1 cellular context compared by ENCODE assay signal in genomic region chr12:6627598-6627997, GRCh38.
TF ChIP-seq lines count a peak whose summit lies in the region.

No MANE protein-coding gene starts in this region.

TF ChIP-seq in GM23338, 12 proteins besides CTCF, POLR2A, EP300 and RAD21 (continued from another document):
- TF ChIP-seq, protein P1, sequence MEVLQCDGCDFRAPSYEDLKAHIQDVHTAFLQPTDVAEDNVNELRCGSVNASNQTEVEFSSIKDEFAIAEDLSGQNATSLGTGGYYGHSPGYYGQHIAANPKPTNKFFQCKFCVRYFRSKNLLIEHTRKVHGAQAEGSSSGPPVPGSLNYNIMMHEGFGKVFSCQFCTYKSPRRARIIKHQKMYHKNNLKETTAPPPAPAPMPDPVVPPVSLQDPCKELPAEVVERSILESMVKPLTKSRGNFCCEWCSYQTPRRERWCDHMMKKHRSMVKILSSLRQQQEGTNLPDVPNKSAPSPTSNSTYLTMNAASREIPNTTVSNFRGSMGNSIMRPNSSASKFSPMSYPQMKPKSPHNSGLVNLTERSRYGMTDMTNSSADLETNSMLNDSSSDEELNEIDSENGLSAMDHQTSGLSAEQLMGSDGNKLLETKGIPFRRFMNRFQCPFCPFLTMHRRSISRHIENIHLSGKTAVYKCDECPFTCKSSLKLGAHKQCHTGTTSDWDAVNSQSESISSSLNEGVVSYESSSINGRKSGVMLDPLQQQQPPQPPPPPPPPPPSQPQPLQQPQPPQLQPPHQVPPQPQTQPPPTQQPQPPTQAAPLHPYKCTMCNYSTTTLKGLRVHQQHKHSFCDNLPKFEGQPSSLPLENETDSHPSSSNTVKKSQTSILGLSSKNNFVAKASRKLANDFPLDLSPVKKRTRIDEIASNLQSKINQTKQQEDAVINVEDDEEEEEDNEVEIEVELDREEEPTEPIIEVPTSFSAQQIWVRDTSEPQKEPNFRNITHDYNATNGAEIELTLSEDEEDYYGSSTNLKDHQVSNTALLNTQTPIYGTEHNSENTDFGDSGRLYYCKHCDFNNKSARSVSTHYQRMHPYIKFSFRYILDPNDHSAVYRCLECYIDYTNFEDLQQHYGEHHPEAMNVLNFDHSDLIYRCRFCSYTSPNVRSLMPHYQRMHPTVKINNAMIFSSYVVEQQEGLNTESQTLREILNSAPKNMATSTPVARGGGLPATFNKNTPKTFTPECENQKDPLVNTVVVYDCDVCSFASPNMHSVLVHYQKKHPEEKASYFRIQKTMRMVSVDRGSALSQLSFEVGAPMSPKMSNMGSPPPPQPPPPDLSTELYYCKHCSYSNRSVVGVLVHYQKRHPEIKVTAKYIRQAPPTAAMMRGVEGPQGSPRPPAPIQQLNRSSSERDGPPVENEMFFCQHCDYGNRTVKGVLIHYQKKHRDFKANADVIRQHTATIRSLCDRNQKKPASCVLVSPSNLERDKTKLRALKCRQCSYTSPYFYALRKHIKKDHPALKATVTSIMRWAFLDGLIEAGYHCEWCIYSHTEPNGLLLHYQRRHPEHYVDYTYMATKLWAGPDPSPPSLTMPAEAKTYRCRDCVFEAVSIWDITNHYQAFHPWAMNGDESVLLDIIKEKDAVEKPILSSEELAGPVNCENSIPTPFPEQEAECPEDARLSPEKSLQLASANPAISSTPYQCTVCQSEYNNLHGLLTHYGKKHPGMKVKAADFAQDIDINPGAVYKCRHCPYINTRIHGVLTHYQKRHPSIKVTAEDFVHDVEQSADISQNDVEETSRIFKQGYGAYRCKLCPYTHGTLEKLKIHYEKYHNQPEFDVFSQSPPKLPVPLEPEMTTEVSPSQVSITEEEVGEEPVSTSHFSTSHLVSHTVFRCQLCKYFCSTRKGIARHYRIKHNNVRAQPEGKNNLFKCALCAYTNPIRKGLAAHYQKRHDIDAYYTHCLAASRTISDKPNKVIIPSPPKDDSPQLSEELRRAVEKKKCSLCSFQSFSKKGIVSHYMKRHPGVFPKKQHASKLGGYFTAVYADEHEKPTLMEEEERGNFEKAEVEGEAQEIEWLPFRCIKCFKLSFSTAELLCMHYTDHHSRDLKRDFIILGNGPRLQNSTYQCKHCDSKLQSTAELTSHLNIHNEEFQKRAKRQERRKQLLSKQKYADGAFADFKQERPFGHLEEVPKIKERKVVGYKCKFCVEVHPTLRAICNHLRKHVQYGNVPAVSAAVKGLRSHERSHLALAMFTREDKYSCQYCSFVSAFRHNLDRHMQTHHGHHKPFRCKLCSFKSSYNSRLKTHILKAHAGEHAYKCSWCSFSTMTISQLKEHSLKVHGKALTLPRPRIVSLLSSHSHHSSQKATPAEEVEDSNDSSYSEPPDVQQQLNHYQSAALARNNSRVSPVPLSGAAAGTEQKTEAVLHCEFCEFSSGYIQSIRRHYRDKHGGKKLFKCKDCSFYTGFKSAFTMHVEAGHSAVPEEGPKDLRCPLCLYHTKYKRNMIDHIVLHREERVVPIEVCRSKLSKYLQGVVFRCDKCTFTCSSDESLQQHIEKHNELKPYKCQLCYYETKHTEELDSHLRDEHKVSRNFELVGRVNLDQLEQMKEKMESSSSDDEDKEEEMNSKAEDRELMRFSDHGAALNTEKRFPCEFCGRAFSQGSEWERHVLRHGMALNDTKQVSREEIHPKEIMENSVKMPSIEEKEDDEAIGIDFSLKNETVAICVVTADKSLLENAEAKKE (CRISPR knock-in tag; IDR thresholded peaks at IDR 0.05): no peak
- TF ChIP-seq CREB1 (CRISPR knock-in tag; IDR thresholded peaks at IDR 0.05; ENCODE audit: low read depth): no peak
- no peak for TF ChIP-seq STAT1 (IDR thresholded peaks at IDR 0.05; ENCODE audit: unreplicated experiment)
- TF ChIP-seq NANOG (IDR thresholded peaks at IDR 0.05; ENCODE audit: borderline replicate concordance): no peak
- TF ChIP-seq EZH2 (IDR thresholded peaks at IDR 0.05; ENCODE audit: low read depth, unreplicated experiment): no peak
- TF ChIP-seq, protein P2, sequence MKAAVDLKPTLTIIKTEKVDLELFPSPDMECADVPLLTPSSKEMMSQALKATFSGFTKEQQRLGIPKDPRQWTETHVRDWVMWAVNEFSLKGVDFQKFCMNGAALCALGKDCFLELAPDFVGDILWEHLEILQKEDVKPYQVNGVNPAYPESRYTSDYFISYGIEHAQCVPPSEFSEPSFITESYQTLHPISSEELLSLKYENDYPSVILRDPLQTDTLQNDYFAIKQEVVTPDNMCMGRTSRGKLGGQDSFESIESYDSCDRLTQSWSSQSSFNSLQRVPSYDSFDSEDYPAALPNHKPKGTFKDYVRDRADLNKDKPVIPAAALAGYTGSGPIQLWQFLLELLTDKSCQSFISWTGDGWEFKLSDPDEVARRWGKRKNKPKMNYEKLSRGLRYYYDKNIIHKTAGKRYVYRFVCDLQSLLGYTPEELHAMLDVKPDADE (IDR thresholded peaks at IDR 0.05): no peak
- no peak for TF ChIP-seq ZNF114 (CRISPR knock-in tag; IDR thresholded peaks at IDR 0.05)
